16 cellular contexts compared by ENCODE assay signal in genomic region chr3:158470944-158471638, GRCh38.
A peak's percentile ranks its signal among the peaks of the same experiment; 100 is the strongest.
DNase-seq lines count a peak whose midpoint lies in the region; ATAC-seq and TF ChIP-seq lines count a peak whose summit lies in the region.
"Had no signal": no experiment of that assay in that cellular context is flagged by ENCODE, and none has a peak within 500 bp of the region (broad histone marks: within the 10 kb centered on the region; RNA-seq: fewer than 3 reads in every experiment).

No MANE protein-coding gene starts in this region.

- no peaks in the 10 kb centered on the region for H3K36me3 ChIP-seq in mucosa of descending colon (ENCODE audit: low read depth)
- H3K36me3 ChIP-seq: BE2C, right atrium auricular region had no signal

- WGBS in right cardiac atrium: 84% methylated on average over 2 of the region's 2 CpGs

- H3K4me1 ChIP-seq in mucosa of descending colon (ENCODE audit: low read depth) (peaks cover 9% of the 10 kb centered on the region), right cardiac atrium (ENCODE audit: control insufficient read depth, insufficient read depth, low read length) (no peaks in the 10 kb centered on the region)
- H3K4me1 ChIP-seq: right atrium auricular region had no signal

- no peak overlapping the region for H3K4me3 ChIP-seq in mucosa of descending colon
- no peak overlapping the region for H3K4me3 ChIP-seq in right cardiac atrium (ENCODE audit: low read length)
- H3K4me3 ChIP-seq: right atrium auricular region had no signal

- in situ Hi-C loops in G401 (cut with HindIII; ENCODE audit: low sequenced_read_pairs): no loop called here

- H3K27me3 ChIP-seq in right cardiac atrium (ENCODE audit: control insufficient read depth, insufficient read depth): no peaks in the 10 kb centered on the region
- H3K27me3 ChIP-seq: BE2C, right atrium auricular region had no signal

- peak; percentile 73 for DNase-seq in EH (ENCODE audit: low read depth)
- peak; percentile 5 for DNase-seq in OCI-M1 (lab: John Stamatoyannopoulos, UW)
- peak; percentile 73 to 87 for DNase-seq in erythroblast (lab: John Stamatoyannopoulos, UW)
- DNase-seq in mucosa of descending colon: no peak
- DNase-seq in NCI-H1436 (lab: John Stamatoyannopoulos, UW): no peak
- no peak for DNase-seq in activated CD8-positive, alpha-beta memory T cell treated with anti-CD3 and anti-CD28 coated beads, Interleukin-2, amount 50 U/mL, for 48 hours
- no peak for DNase-seq in G401 (ENCODE audit: low spot score)
- DNase-seq in right cardiac atrium: no peak
- DNase-seq: activated B cell treated with CpG ODN at 0.5 μM for 24 hours; activated CD8-positive, alpha-beta T cell treated with anti-CD3 and anti-CD28 coated beads, Interleukin-2, amount 10 ng/mL, durations not matched to agents 7 days and 5 days; BE2C; caudate nucleus; effector CD4-positive, alpha-beta T cell; left ventricle myocardium superior; Right ventricle myocardium superior had no signal

- TF ChIP-seq POLR2A in erythroblast (IDR thresholded peaks at IDR 0.05; ENCODE audit: low read length): peak; percentile 38

- no peak overlapping the region for H3K27ac ChIP-seq in right cardiac atrium (ENCODE audit: low read length)
- H3K27ac ChIP-seq: right atrium auricular region had no signal

- TF ChIP-seq CTCF in mucosa of descending colon (IDR thresholded peaks at IDR 0.05): no peak

- ATAC-seq in mucosa of descending colon (peak; percentile 13), right cardiac atrium (no peak)
- ATAC-seq: activated CD8-positive, alpha-beta T cell treated with anti-CD3 and anti-CD28 coated beads, Interleukin-2, amount 10 ng/mL, durations not matched to agents 7 days and 5 days; left ventricle myocardium superior had no signal

- intact Hi-C loops in mucosa of descending colon (cut with DNase I, micrococcal nuclease) (no loop called here), right cardiac atrium (cut with DNase I) (no loop called here)

- H3K9me3 ChIP-seq in mucosa of descending colon (no peaks in the 10 kb centered on the region), right cardiac atrium (ENCODE audit: control insufficient read depth, low read length) (no peaks in the 10 kb centered on the region)
- H3K9me3 ChIP-seq: BE2C, right atrium auricular region had no signal

Comparison
In these comparisons a context has a peak if more than half of its experiments do, and no peak if none do; other contexts are left out.
1. DNase-seq: peak in EH (single experiment), OCI-M1 (single experiment) and erythroblast (2 of 2); none in mucosa of descending colon (0 of 3), NCI-H1436 (single experiment), activated CD8-positive, alpha-beta memory T cell treated with anti-CD3 and anti-CD28 coated beads, Interleukin-2, amount 50 U/mL, for 48 hours (single experiment), G401 (single experiment) and right cardiac atrium (0 of 3).